In the genomic region with DNA sequence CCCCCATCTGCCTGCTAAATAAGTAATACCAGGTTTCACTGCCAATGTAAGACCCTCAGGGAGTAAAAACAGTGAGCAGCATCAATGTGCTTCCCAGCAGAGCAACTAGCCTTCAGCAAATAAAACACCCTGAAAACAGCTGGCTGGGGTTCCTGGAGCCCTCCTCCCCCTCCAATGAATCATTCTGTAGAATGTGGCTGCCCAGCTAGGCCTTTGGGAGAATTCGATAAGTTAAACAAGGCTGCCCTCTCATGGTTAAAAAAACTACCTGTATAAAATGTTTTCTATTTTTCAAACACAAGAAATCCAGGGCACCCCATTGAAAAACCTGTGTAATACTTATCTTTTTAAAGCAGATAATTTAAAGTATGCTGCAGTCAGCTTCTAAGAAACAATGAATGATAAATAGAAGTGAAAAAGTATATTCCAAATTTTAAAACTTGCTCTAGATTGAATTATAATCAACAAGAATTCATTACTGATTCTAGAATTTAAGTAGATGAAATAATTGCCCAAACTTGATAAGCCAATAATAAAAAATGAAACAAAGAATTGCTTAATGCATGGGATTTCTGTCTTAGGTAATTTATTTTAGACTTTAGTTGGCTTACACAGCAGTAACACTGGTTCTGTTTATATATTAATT, we compare ENCODE assay signal across 1 cellular context.
A peak's percentile ranks its signal among the peaks of the same experiment; 100 is the strongest.
TF ChIP-seq lines count a peak whose summit lies in the region.

No MANE protein-coding gene starts in this region.

TF ChIP-seq in endothelial cell of umbilical vein, 7 proteins besides CTCF, POLR2A, EP300 and RAD21:
- peak; percentile 53 for TF ChIP-seq FOS (IDR thresholded peaks at IDR 0.05; ENCODE audit: borderline replicate concordance, insufficient read depth, low read length)
- TF ChIP-seq, protein P1, sequence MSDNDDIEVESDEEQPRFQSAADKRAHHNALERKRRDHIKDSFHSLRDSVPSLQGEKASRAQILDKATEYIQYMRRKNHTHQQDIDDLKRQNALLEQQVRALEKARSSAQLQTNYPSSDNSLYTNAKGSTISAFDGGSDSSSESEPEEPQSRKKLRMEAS (IDR thresholded peaks at IDR 0.05; ENCODE audit: insufficient read depth, insufficient read length), result no peak
TF ChIP-seq in endothelial cell of umbilical vein: peak in this region for 1.
